ENCODE assay signal across 8 cellular contexts in genomic region chr20:3471397-3472021, GRCh38. TPM values are rescaled to one million over a fixed set of nuclear protein-coding genes. Genes with fewer than 3 reads are reported as not detected.
A peak's percentile ranks its signal among the peaks of the same experiment; 100 is the strongest.
DNase-seq lines count a peak whose midpoint lies in the region; ATAC-seq and TF ChIP-seq lines count a peak whose summit lies in the region.

No MANE protein-coding gene starts in this region.

- H3K4me1 ChIP-seq in SJCRH30: peaks cover 5% of the 10 kb centered on the region; the same call in 1 of the 2 replicates
- H3K4me1 ChIP-seq in fibroblast of lung (ENCODE audit: control insufficient read depth, extremely low read depth, insufficient read depth, low read length): peaks cover 5% of the 10 kb centered on the region
- peaks cover 0 to 6% of the 10 kb centered on the region in 2 experiments for H3K4me1 ChIP-seq in trophoblast cell (ENCODE audit: control insufficient read depth in 1 of 2, insufficient read depth in 2 of 2, low read length in 2 of 2)

- peak; percentile 23 for ATAC-seq in GM21360 (IDR thresholded peaks at IDR 0.05; ENCODE audit: unreplicated experiment)

- H3K36me3 ChIP-seq in SJCRH30 (no peaks in the 10 kb centered on the region), fibroblast of lung (ENCODE audit: control insufficient read depth, insufficient read depth, low read length) (no peaks in the 10 kb centered on the region), trophoblast cell (ENCODE audit: control insufficient read depth in 1 of 2, insufficient read depth in 2 of 2, low read length in 2 of 2) (no peaks in the 10 kb centered on the region)

- no peak overlapping the region for H2BK12ac ChIP-seq in trophoblast cell (ENCODE audit: low read length)

- WGBS in trophoblast cell (ENCODE audit: extremely low coverage, insufficient coverage, insufficient read length): no CpG with 5 or more reads among the region's 30 CpGs

- H4K91ac ChIP-seq in trophoblast cell (ENCODE audit: low read depth, low read length): peak overlapping the region; percentile 4

- no peaks in the 10 kb centered on the region for H4K20me1 ChIP-seq in fibroblast of lung (ENCODE audit: control insufficient read depth, extremely low read depth, insufficient read depth, low read length)

- peak overlapping the region; percentile 34 for H3K18ac ChIP-seq in trophoblast cell (ENCODE audit: low read length)

- H2AK5ac ChIP-seq in trophoblast cell (ENCODE audit: low read length): no peak overlapping the region

- peak overlapping the region; percentile 59 for H4K8ac ChIP-seq in trophoblast cell (ENCODE audit: low read depth, low read length)

- H3K79me1 ChIP-seq in trophoblast cell (ENCODE audit: low read length): peaks cover 4% of the 10 kb centered on the region

- H4K12ac ChIP-seq in trophoblast cell (ENCODE audit: low read depth, low read length): peak overlapping the region; percentile 13

- H3K9ac ChIP-seq in fibroblast of lung (ENCODE audit: insufficient read depth, low read length) (peak overlapping the region; percentile 74), trophoblast cell (ENCODE audit: low read length) (peak overlapping the region; percentile 91)

- TF ChIP-seq CTCF in AG09309 (IDR thresholded peaks at IDR 0.05; ENCODE audit: control insufficient read depth, insufficient read depth, low read depth, low read length, missing control alignments) (no peak), fibroblast of lung (conservative IDR thresholded peaks at IDR 0.05 in 1 of 2, IDR thresholded peaks at IDR 0.05 in 1 of 2; ENCODE audit: low read depth in 1 of 2, low read length in 2 of 2) (no peak)

- H3K23ac ChIP-seq in trophoblast cell (ENCODE audit: low read length): no peak overlapping the region

- H2AFZ ChIP-seq in fibroblast of lung (ENCODE audit: low read length) (peak overlapping the region; percentile 78), trophoblast cell (ENCODE audit: insufficient read depth, low read length, poor library complexity) (peak overlapping the region; percentile 62)

- H3K27me3 ChIP-seq in SJCRH30: no peaks in the 10 kb centered on the region
- H3K27me3 ChIP-seq in fibroblast of lung (ENCODE audit: control insufficient read depth, insufficient read depth, low read length): peaks cover 5% of the 10 kb centered on the region
- no peaks in the 10 kb centered on the region for H3K27me3 ChIP-seq in trophoblast cell (ENCODE audit: insufficient read depth, low read length)

- H3K27ac ChIP-seq in SJCRH30: peak overlapping the region; percentile 58; the same call in 1 of the 2 replicates
- peak overlapping the region; percentile 62 for H3K27ac ChIP-seq in fibroblast of lung (ENCODE audit: insufficient read depth, low read length)
- no peak overlapping the region for H3K27ac ChIP-seq in trophoblast cell (ENCODE audit: low read depth, low read length)

- H3K79me2 ChIP-seq in fibroblast of lung (ENCODE audit: control insufficient read depth, insufficient read depth, low read length): peaks cover 27% of the 10 kb centered on the region
- H3K79me2 ChIP-seq in trophoblast cell (ENCODE audit: control insufficient read depth, insufficient read depth, low read length, poor library complexity): peaks cover 8% of the 10 kb centered on the region

- DNase-seq in AG09309 (ENCODE audit: low read depth) (no peak), SJCRH30 (no peak), fibroblast of lung (ENCODE audit: low read depth in 2 of 2) (no peak), trophoblast cell (no peak), occipital lobe (lab: John Stamatoyannopoulos, UW) (no peak), A172 (ENCODE audit: low spot score) (no peak)
- DNase-seq in stimulated activated naive CD4-positive, alpha-beta T cell treated with Interleukin-2 at 50 U/mL for 16 hours (lab: John Stamatoyannopoulos, UW): no peak

- peak overlapping the region; percentile 97 for H3K4me2 ChIP-seq in fibroblast of lung (ENCODE audit: extremely low read depth, insufficient read depth, low read length)
- H3K4me2 ChIP-seq in trophoblast cell (ENCODE audit: low read length): peak overlapping the region; percentile 92

- H3K9me3 ChIP-seq in SJCRH30 (replicated peaks) (no peaks in the 10 kb centered on the region), fibroblast of lung (ENCODE audit: control insufficient read depth, insufficient read depth, low read depth, low read length) (no peaks in the 10 kb centered on the region), trophoblast cell (ENCODE audit: insufficient read depth, low read depth, low read length) (peaks cover 2% of the 10 kb centered on the region)

- H3K4me3 ChIP-seq in AG09309 (ENCODE audit: control insufficient read depth, low read depth, low read length) (peak overlapping the region; percentile 55), SJCRH30 (peak overlapping the region; percentile 83), fibroblast of lung (replicated peaks in 1 of 4; ENCODE audit: control extremely low read depth in 1 of 4, insufficient read depth in 1 of 4, low read depth in 3 of 4, low read length in 4 of 4) (peak overlapping the region; percentile 86 to 88 (median 88)), trophoblast cell (ENCODE audit: low read depth, low read length) (peak overlapping the region; percentile 99)

- H3K14ac ChIP-seq in trophoblast cell (ENCODE audit: low read length): peak overlapping the region; percentile 45

- H3K4ac ChIP-seq in trophoblast cell (ENCODE audit: low read depth, low read length): peak overlapping the region; percentile 13

- H2BK120ac ChIP-seq in trophoblast cell (ENCODE audit: insufficient read depth, low read length, poor library complexity): peak overlapping the region; percentile 4

- H2BK5ac ChIP-seq in trophoblast cell (ENCODE audit: low read depth, low read length, poor library complexity): no peak overlapping the region

RNA-seq across cellular contexts. Expression of gene ATRN, which starts 0.7 kb away (rescaled TPM):
- 27.0 and 27.9 TPM in 2 replicates for total RNA-seq in SJCRH30 (2014; rRNA removed; shearing (Covaris generic))
- total RNA-seq in fibroblast of lung: 24.1 and 30.6 TPM in 2 replicates
- 40.9 and 48.8 TPM in 2 replicates for polyA plus RNA-seq in fibroblast of lung
- 21.8 and 28.0 TPM in 2 replicates for polyA plus RNA-seq in fibroblast of lung (2012)
- polyA minus RNA-seq in fibroblast of lung (ENCODE audit: low replicate concordance): 45.9 and 54.5 TPM in 2 replicates
- polyA plus RNA-seq in trophoblast cell (2013): 11.8 TPM in 2 replicates
- 63.8 TPM for total RNA-seq in occipital lobe
- total RNA-seq in A172 (2014; rRNA removed; shearing (Covaris generic)): 22.4 and 28.5 TPM in 2 replicates
